In genomic region chr18:58657494-58657893, GRCh38 we compare ENCODE assay signal across 16 cellular contexts. TPM values are rescaled to one million over a fixed set of nuclear protein-coding genes. Genes with fewer than 3 reads are reported as not detected.
DNase-seq lines count a peak whose midpoint lies in the region; ATAC-seq, FAIRE-seq and TF ChIP-seq lines count a peak whose summit lies in the region.
"Had no signal": no experiment of that assay in that cellular context is flagged by ENCODE, and none has a peak within 500 bp of the region (broad histone marks: within the 10 kb centered on the region; RNA-seq: fewer than 3 reads in every experiment).

No MANE protein-coding gene starts in this region.

- peaks cover 31% of the 10 kb centered on the region for H3K9me3 Mint-ChIP-seq in T-helper 2 cell treated with Interferon-gamma antibody and Interleukin-4, amounts not matched to agents 5 μg/mL and 100 μg/mL, for 36 hours
- H3K9me3 Mint-ChIP-seq in activated CD4-positive, alpha-beta memory T cell treated with anti-CD3 and anti-CD28 coated beads, Interleukin-2, amount 10 ng/mL, durations not matched to agents 7 days and 5 days: peaks cover 7% of the 10 kb centered on the region
- peaks cover 5 to 29% (median 16%) of the 10 kb centered on the region in 7 donors for H3K9me3 Mint-ChIP-seq in naive B cell

- H3K4me1 Mint-ChIP-seq in T-helper 2 cell treated with Interferon-gamma antibody and Interleukin-4, amounts not matched to agents 5 μg/mL and 100 μg/mL, for 36 hours (ENCODE audit: low read depth): peaks cover 62% of the 10 kb centered on the region
- H3K4me1 Mint-ChIP-seq in activated CD4-positive, alpha-beta memory T cell treated with anti-CD3 and anti-CD28 coated beads, Interleukin-2, amount 10 ng/mL, durations not matched to agents 7 days and 5 days: peaks cover 57% of the 10 kb centered on the region
- H3K4me1 Mint-ChIP-seq in naive B cell: peaks cover 67 to 87% (median 84%) of the 10 kb centered on the region in 3 donors

- no peak for FAIRE-seq in GM12891 (lab: Jason Lieb, UNC)
- FAIRE-seq: pancreas had no signal

- no peaks in the 10 kb centered on the region for H3K27me3 Mint-ChIP-seq in T-helper 2 cell treated with Interferon-gamma antibody and Interleukin-4, amounts not matched to agents 5 μg/mL and 100 μg/mL, for 36 hours (ENCODE audit: low read depth)
- no peaks in the 10 kb centered on the region for H3K27me3 Mint-ChIP-seq in activated CD4-positive, alpha-beta memory T cell treated with anti-CD3 and anti-CD28 coated beads, Interleukin-2, amount 10 ng/mL, durations not matched to agents 7 days and 5 days
- H3K27me3 Mint-ChIP-seq in naive B cell: no peaks in the 10 kb centered on the region

- H3K4me3 Mint-ChIP-seq in T-helper 2 cell treated with Interferon-gamma antibody and Interleukin-4, amounts not matched to agents 5 μg/mL and 100 μg/mL, for 36 hours: peak overlapping the region; percentile 69
- peak overlapping the region; percentile 59 for H3K4me3 Mint-ChIP-seq in activated CD4-positive, alpha-beta memory T cell treated with anti-CD3 and anti-CD28 coated beads, Interleukin-2, amount 10 ng/mL, durations not matched to agents 7 days and 5 days
- peak overlapping the region; percentile 78 to 99 (median 88) for H3K4me3 Mint-ChIP-seq in naive B cell

- no peak for ATAC-seq in naive B cell (ENCODE audit: low read depth in 2 of 2)

- peak overlapping the region; percentile 89 for H3K27ac Mint-ChIP-seq in T-helper 2 cell treated with Interferon-gamma antibody and Interleukin-4, amounts not matched to agents 5 μg/mL and 100 μg/mL, for 36 hours
- peak overlapping the region; percentile 93 for H3K27ac Mint-ChIP-seq in activated CD4-positive, alpha-beta memory T cell treated with anti-CD3 and anti-CD28 coated beads, Interleukin-2, amount 10 ng/mL, durations not matched to agents 7 days and 5 days
- H3K27ac Mint-ChIP-seq in naive B cell: peak overlapping the region; percentile 50 to 97 (median 92)

- POLR2A ChIA-PET in activated CD4-positive, alpha-beta memory T cell treated with anti-CD3 and anti-CD28 coated beads, Interleukin-2, amount 10 ng/mL, durations not matched to agents 7 days and 5 days (lab: Charles Lee): interaction anchor here (1.1 to 5.3 kb wide), 6 partner anchors 9 to 42 kb away, joined by 3 to 97 read pairs (median 7); partner anchors contain the start of gene MALT1

- peaks cover 28% of the 10 kb centered on the region for H3K36me3 Mint-ChIP-seq in T-helper 2 cell treated with Interferon-gamma antibody and Interleukin-4, amounts not matched to agents 5 μg/mL and 100 μg/mL, for 36 hours (ENCODE audit: low read depth)
- peaks cover 39% of the 10 kb centered on the region for H3K36me3 Mint-ChIP-seq in activated CD4-positive, alpha-beta memory T cell treated with anti-CD3 and anti-CD28 coated beads, Interleukin-2, amount 10 ng/mL, durations not matched to agents 7 days and 5 days (ENCODE audit: low read depth)
- H3K36me3 Mint-ChIP-seq in naive B cell: peaks cover 18 to 38% of the 10 kb centered on the region in 2 donors

- DNase-seq in T-helper 2 cell treated with Interferon-gamma antibody and Interleukin-4, amounts not matched to agents 5 μg/mL and 100 μg/mL, for 36 hours (ENCODE audit: low spot score): no peak
- DNase-seq in T-helper 2 cell: no peak
- no peak for DNase-seq in GM12891 (ENCODE audit: insufficient read length, low spot score)
- DNase-seq in activated CD4-positive, alpha-beta memory T cell treated with anti-CD3 and anti-CD28 coated beads, Interleukin-2, amount 10 ng/mL, durations not matched to agents 7 days and 5 days: no peak
- DNase-seq in naive B cell: no peak
- no peak for DNase-seq in DMS79 treated with DMSO at 0.1 percent for 48 hours (lab: John Stamatoyannopoulos, UW)
- no peak for DNase-seq in stimulated activated CD4-positive, alpha-beta T cell treated with anti-CD3 and anti-CD28 coated beads, Interleukin-2, amount 100 ng/mL, for 48 hours
- DNase-seq in epidermal melanocyte (ENCODE audit: insufficient read length, low spot score): no peak
- DNase-seq: 8988T; GF-D8; GM23248; NCI-H2029; NCI-H526; pancreas; stimulated activated CD4-positive, alpha-beta T cell treated with anti-CD3 and anti-CD28 coated beads, Interleukin-12 subunit alpha, Interleukin-12 subunit beta, amount 100 ng/mL, for 4 hours had no signal

- TF ChIP-seq POLR2A in GM12891 (IDR thresholded peaks at IDR 0.05; ENCODE audit: low read depth, low read length): no peak; the same call in 1 of the 2 replicates

- CTCF ChIA-PET in activated CD4-positive, alpha-beta memory T cell treated with anti-CD3 and anti-CD28 coated beads, Interleukin-2, amount 10 ng/mL, durations not matched to agents 7 days and 5 days (lab: Charles Lee): interaction anchor here (1.2 to 3.1 kb wide), 2 partner anchors 106 to 124 kb away, joined by 3 to 17 read pairs; no protein-coding TSS in a partner anchor

TF ChIP-seq in GM12891, 5 proteins besides CTCF, POLR2A, EP300 and RAD21:
- TF ChIP-seq POU2F2 (IDR thresholded peaks at IDR 0.05; ENCODE audit: low read depth, low read length): no peak
- TF ChIP-seq POLR2AphosphoS5 (IDR thresholded peaks at IDR 0.05; ENCODE audit: low read depth, low read length): peak; percentile 48; the same call in 1 of the 2 replicates

RNA-seq across cellular contexts. Expression of gene MALT1, which starts 13.8 kb away (rescaled TPM):
- 24.4 TPM for polyA plus RNA-seq in GM12891 (2012; ENCODE audit: low read depth, missing spikeins)
- total RNA-seq in activated CD4-positive, alpha-beta memory T cell treated with anti-CD3 and anti-CD28 coated beads, Interleukin-2, amount 10 ng/mL, durations not matched to agents 7 days and 5 days: 10 to 100 TPM; 41.0 to 43.0 TPM
- 10 to 100 TPM; 57.8 to 85.2 (median 63.0) TPM for polyA plus RNA-seq in naive B cell (ENCODE audit: low read depth in 6 of 6)

RNA-seq across cellular contexts. Expression of gene ALPK2, which starts 28.6 kb away (rescaled TPM):
- 4.7 TPM for polyA plus RNA-seq in GM12891 (2012; ENCODE audit: low read depth, missing spikeins)
- under 1 TPM; 0.18 TPM for total RNA-seq in activated CD4-positive, alpha-beta memory T cell treated with anti-CD3 and anti-CD28 coated beads, Interleukin-2, amount 10 ng/mL, durations not matched to agents 7 days and 5 days
- polyA plus RNA-seq in naive B cell (ENCODE audit: low read depth in 6 of 6): under 1 TPM in 3 of 6 donors, not detected in 3; 0.13 to 0.33 (median 0.18) TPM
- total RNA-seq: dermis microvascular lymphatic vessel endothelial cell had no signal
